2 cellular contexts compared by ENCODE assay signal in the genomic region with DNA sequence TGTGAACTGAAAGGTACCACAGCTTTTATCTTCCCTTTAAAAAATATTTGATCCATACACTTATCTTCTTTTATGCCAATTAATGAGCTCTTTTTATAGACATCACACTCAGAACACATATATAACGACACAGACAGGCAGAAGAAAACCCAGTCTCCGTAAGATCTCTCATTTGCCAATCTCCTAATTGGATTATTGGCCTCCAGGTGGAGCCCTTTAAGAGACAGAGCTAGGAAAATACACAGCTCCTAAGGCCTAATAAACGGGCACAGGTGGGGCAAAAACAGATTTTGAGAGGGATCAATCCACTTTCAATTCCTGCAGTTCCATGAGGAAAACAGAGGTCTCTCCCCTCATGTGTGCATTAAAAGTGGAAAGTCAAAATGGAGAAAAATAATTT.
TF ChIP-seq lines count a peak whose summit lies in the region.

No MANE protein-coding gene starts in this region.

TF ChIP-seq in SK-N-SH, 30 proteins besides CTCF, POLR2A, EP300 and RAD21 (continued from another document):
- no peak for TF ChIP-seq RXRA (IDR thresholded peaks at IDR 0.05; ENCODE audit: borderline replicate concordance, low read depth)
- TF ChIP-seq, protein P1, sequence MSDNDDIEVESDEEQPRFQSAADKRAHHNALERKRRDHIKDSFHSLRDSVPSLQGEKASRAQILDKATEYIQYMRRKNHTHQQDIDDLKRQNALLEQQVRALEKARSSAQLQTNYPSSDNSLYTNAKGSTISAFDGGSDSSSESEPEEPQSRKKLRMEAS (IDR thresholded peaks at IDR 0.05; ENCODE audit: low read depth), result no peak

TF ChIP-seq in SK-N-SH treated with all-trans-retinoic acid at 6 μM for 48 hours, 23 proteins besides CTCF, POLR2A, EP300 and RAD21 (continued from another document):
- TF ChIP-seq, protein P2, sequence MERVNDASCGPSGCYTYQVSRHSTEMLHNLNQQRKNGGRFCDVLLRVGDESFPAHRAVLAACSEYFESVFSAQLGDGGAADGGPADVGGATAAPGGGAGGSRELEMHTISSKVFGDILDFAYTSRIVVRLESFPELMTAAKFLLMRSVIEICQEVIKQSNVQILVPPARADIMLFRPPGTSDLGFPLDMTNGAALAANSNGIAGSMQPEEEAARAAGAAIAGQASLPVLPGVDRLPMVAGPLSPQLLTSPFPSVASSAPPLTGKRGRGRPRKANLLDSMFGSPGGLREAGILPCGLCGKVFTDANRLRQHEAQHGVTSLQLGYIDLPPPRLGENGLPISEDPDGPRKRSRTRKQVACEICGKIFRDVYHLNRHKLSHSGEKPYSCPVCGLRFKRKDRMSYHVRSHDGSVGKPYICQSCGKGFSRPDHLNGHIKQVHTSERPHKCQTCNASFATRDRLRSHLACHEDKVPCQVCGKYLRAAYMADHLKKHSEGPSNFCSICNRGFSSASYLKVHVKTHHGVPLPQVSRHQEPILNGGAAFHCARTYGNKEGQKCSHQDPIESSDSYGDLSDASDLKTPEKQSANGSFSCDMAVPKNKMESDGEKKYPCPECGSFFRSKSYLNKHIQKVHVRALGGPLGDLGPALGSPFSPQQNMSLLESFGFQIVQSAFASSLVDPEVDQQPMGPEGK (CRISPR knock-in tag; IDR thresholded peaks at IDR 0.05; ENCODE audit: borderline replicate concordance), result no peak
- no peak for TF ChIP-seq SNAI2 (CRISPR knock-in tag; IDR thresholded peaks at IDR 0.05)
